18 cellular contexts compared by ENCODE assay signal in genomic region chr4:85086721-85087120, GRCh38.
"Had no signal": no experiment of that assay in that cellular context is flagged by ENCODE, and none has a peak within 500 bp of the region (broad histone marks: within the 10 kb centered on the region; RNA-seq: fewer than 3 reads in every experiment).

No MANE protein-coding gene starts in this region.

- H3K36me3 ChIP-seq: gastrocnemius medialis, heart right ventricle, neural progenitor cell, ovary, thoracic aorta, transverse colon had no signal

- H3K9ac ChIP-seq: neural progenitor cell had no signal

- H3K4me3 ChIP-seq: coronary artery, gastrocnemius medialis, heart right ventricle, neural progenitor cell, ovary, thoracic aorta, transverse colon had no signal

- H3K27ac ChIP-seq: coronary artery, gastrocnemius medialis, heart right ventricle, neural progenitor cell, ovary, thoracic aorta, transverse colon had no signal

- DNase-seq: central memory CD4-positive, alpha-beta T cell; effector CD4-positive, alpha-beta T cell; gastrocnemius medialis; heart right ventricle; immature natural killer cell; left colon; mammary epithelial cell; natural killer cell; nucleus accumbens; ovary; right cardiac atrium; stimulated activated CD4-positive, alpha-beta T cell treated with anti-CD3 and anti-CD28 coated beads, Interleukin-4, amount 100 ng/mL, for 24 hours; transverse colon had no signal

- ATAC-seq: esophagus mucosa; gastrocnemius medialis; heart right ventricle; left colon; natural killer cell; right cardiac atrium; stimulated activated memory B cell treated with anti-CD40 and anti-IgM and Interleukin-4, amounts not matched to agents 10 μg/mL and 1 μg/mL and 100 μg/mL, for 72 hours had no signal

- H3K4me1 ChIP-seq: gastrocnemius medialis, transverse colon had no signal

- H3K9me3 ChIP-seq: gastrocnemius medialis, heart right ventricle, ovary, thoracic aorta, transverse colon had no signal

- H3K27me3 ChIP-seq: gastrocnemius medialis, neural progenitor cell, ovary, transverse colon had no signal

- H3K4me2 ChIP-seq: neural progenitor cell had no signal

- H2AFZ ChIP-seq: neural progenitor cell had no signal
